ENCODE assay signal across 8 cellular contexts in the genomic region with DNA sequence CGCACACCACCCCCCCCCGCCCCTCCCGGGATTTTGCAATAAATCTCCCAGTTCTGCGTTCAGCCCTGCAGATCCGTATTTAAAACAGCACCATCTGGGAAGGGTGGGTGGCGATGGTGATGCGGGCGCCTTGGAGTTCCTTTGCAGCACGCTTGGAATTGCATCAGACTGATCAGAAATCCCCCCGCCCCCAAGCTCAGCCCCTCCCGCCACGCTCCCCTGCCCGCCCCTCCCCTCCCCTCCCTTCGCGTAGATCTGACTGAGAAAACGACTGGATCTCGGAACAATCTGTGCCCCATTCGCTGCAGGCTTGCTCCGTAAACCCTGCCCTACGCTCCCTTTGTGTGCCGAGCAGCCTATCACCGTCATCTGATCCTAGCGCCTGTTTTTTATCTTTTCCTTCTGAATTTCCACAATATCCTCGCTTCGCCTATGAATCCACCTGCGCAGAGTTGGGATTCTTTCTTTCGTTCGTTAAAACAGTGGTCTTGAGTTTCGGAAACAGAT. TPM values are rescaled to one million over a fixed set of nuclear protein-coding genes. Genes with fewer than 3 reads are reported as not detected.
DNase-seq lines count a peak whose midpoint lies in the region; ATAC-seq and TF ChIP-seq lines count a peak whose summit lies in the region.

No MANE protein-coding gene starts in this region.

- no peak overlapping the region for H3K23ac ChIP-seq in H9 (ENCODE audit: insufficient read length, low read depth, low read length)

- H3T11ph ChIP-seq in H9 (ENCODE audit: low read length): peak overlapping the region; percentile 86

- H3K9me3 ChIP-seq in H9 (ENCODE audit: control insufficient read depth, low read depth, low read length) (no peaks in the 10 kb centered on the region), ectodermal cell (ENCODE audit: control insufficient read depth, low read length) (no peaks in the 10 kb centered on the region), muscle layer of colon (ENCODE audit: low read length) (no peaks in the 10 kb centered on the region)

- H3K4me2 ChIP-seq in H9 (ENCODE audit: insufficient read depth, insufficient read length, low read length): peak overlapping the region; percentile 78

- no peaks in the 10 kb centered on the region for H3K79me1 ChIP-seq in H9 (ENCODE audit: insufficient read depth, low read depth, low read length, poor library complexity, severe bottlenecking)

- H2BK12ac ChIP-seq in H9 (ENCODE audit: insufficient read length, low read depth, low read length): no peak overlapping the region

- H3K4me3 ChIP-seq in ectodermal cell (ENCODE audit: insufficient read depth, low read depth, low read length) (peak overlapping the region; percentile 62), muscle layer of colon (ENCODE audit: low read depth in 1 of 2, low read length in 2 of 2) (peak overlapping the region; percentile 41 to 54)

- H3K4me3 Mint-ChIP-seq in H9: peak overlapping the region; percentile 86 to 96
- no peak overlapping the region for H3K4me3 Mint-ChIP-seq in activated CD8-positive, alpha-beta T cell treated with anti-CD3 and anti-CD28 coated beads for 36 hours

- intact Hi-C loops in activated CD8-positive, alpha-beta T cell treated with anti-CD3 and anti-CD28 coated beads for 36 hours (cut with micrococcal nuclease): no loop called here

- peak overlapping the region; percentile 93 for H3K18ac ChIP-seq in H9 (ENCODE audit: insufficient read length, low read depth, low read length)

- no peak overlapping the region for H4K91ac ChIP-seq in H9 (ENCODE audit: insufficient read length, low read depth, low read length)

- peaks cover 42% of the 10 kb centered on the region for H3K27me3 Mint-ChIP-seq in H9 (ENCODE audit: low read depth)
- H3K27me3 Mint-ChIP-seq in activated CD8-positive, alpha-beta T cell treated with anti-CD3 and anti-CD28 coated beads for 36 hours: peaks cover 59% of the 10 kb centered on the region

- peak overlapping the region; percentile 81 for H3K14ac ChIP-seq in H9 (ENCODE audit: insufficient read depth, low read length)

- H4K5ac ChIP-seq in H9 (ENCODE audit: insufficient read length, low read depth, low read length): no peak overlapping the region

- peak overlapping the region; percentile 79 for H3K9ac ChIP-seq in H9 (ENCODE audit: extremely low read depth, insufficient read length, low read length)
- no peak overlapping the region for H3K9ac ChIP-seq in muscle layer of colon (ENCODE audit: low read length)

- no peak overlapping the region for H2BK20ac ChIP-seq in H9 (ENCODE audit: low read depth, low read length, poor library complexity, severe bottlenecking)

- H3K27ac Mint-ChIP-seq in H9: peak overlapping the region; percentile 99 to 100 (median 100)
- no peak overlapping the region for H3K27ac Mint-ChIP-seq in activated CD8-positive, alpha-beta T cell treated with anti-CD3 and anti-CD28 coated beads for 36 hours

- H3K4me1 ChIP-seq in H9 (ENCODE audit: insufficient read depth, low read length) (no peaks in the 10 kb centered on the region; the same call in 1 of the 2 replicates), ectodermal cell (ENCODE audit: control insufficient read depth, insufficient read depth, low read length) (peaks cover 16% of the 10 kb centered on the region), muscle layer of colon (ENCODE audit: insufficient read depth, low read length) (no peaks in the 10 kb centered on the region)

- no peak for ATAC-seq in activated CD8-positive, alpha-beta T cell treated with anti-CD3 and anti-CD28 coated beads for 36 hours
- ATAC-seq in HG03469 (IDR thresholded peaks at IDR 0.05; ENCODE audit: unreplicated experiment): no peak

- H3K9me3 Mint-ChIP-seq in H9: peaks cover 0 to 3% of the 10 kb centered on the region in 2 experiments; a peak in 1 of 5 replicates
- peaks cover 16% of the 10 kb centered on the region for H3K9me3 Mint-ChIP-seq in activated CD8-positive, alpha-beta T cell treated with anti-CD3 and anti-CD28 coated beads for 36 hours

- no CpG with 5 or more reads among the region's 29 CpGs for WGBS in H9 (ENCODE audit: extremely low coverage, insufficient read length, low lambda C conversion rate)
- WGBS in ectodermal cell, 2 experiments: 0% methylated on average over 26 to 29 of the region's 29 CpGs

- H3K36me3 Mint-ChIP-seq in H9 (ENCODE audit: insufficient read depth in 1 of 3, low read depth in 3 of 3): no peaks in the 10 kb centered on the region; a peak in 1 of 7 replicates
- H3K36me3 Mint-ChIP-seq in activated CD8-positive, alpha-beta T cell treated with anti-CD3 and anti-CD28 coated beads for 36 hours (ENCODE audit: low read depth): peaks cover 2% of the 10 kb centered on the region

- H3K23me2 ChIP-seq in H9 (ENCODE audit: insufficient read length, low read depth, low read length, poor library complexity, severe bottlenecking): peaks cover 39% of the 10 kb centered on the region

- H3K36me3 ChIP-seq in ectodermal cell (ENCODE audit: control insufficient read depth, insufficient read depth, low read length) (no peaks in the 10 kb centered on the region), muscle layer of colon (ENCODE audit: insufficient read depth, low read length) (no peaks in the 10 kb centered on the region)

- no peak overlapping the region for H4K8ac ChIP-seq in H9 (replicated peaks; ENCODE audit: insufficient read length, low read depth, low read length)

- H2BK5ac ChIP-seq in H9 (ENCODE audit: insufficient read length, low read length): no peak overlapping the region

- no peak overlapping the region; the same call in 1 of the 2 replicates for H3K4ac ChIP-seq in H9 (ENCODE audit: low read depth, low read length)

- H3K27ac ChIP-seq in H9 (ENCODE audit: insufficient read length, low read depth, low read length): peak overlapping the region; percentile 76
- H3K27ac ChIP-seq in ectodermal cell (ENCODE audit: insufficient read depth, low read depth, low read length, poor library complexity, severe bottlenecking): peak overlapping the region; percentile 99
- H3K27ac ChIP-seq in muscle layer of colon (ENCODE audit: low read depth, low read length): no peak overlapping the region

- H3K4me1 Mint-ChIP-seq in H9: peaks cover 37 to 42% of the 10 kb centered on the region in 2 experiments
- peaks cover 12% of the 10 kb centered on the region for H3K4me1 Mint-ChIP-seq in activated CD8-positive, alpha-beta T cell treated with anti-CD3 and anti-CD28 coated beads for 36 hours (ENCODE audit: low read depth)

- CTCF ChIA-PET in activated CD8-positive, alpha-beta T cell treated with anti-CD3 and anti-CD28 coated beads for 36 hours (lab: Charles Lee): interaction anchor here (1.1 to 2.5 kb wide), 3 partner anchors 12 to 23 kb away, joined by 3 to 7 read pairs (median 5); no protein-coding TSS in a partner anchor

- H2BK15ac ChIP-seq in H9 (ENCODE audit: low read depth, low read length): no peak overlapping the region

- no peaks in the 10 kb centered on the region for H3K79me2 ChIP-seq in H9 (ENCODE audit: insufficient read depth, low read length)

- no peak overlapping the region for H2AK5ac ChIP-seq in H9 (ENCODE audit: insufficient read length, low read length)

- H2AFZ ChIP-seq in H9 (ENCODE audit: low read length): peak overlapping the region; percentile 53

- no peak overlapping the region for H3K56ac ChIP-seq in H9 (ENCODE audit: insufficient read length, low read depth, low read length)

- no peak for TF ChIP-seq CTCF in H9 (conservative IDR thresholded peaks at IDR 0.05)
- TF ChIP-seq CTCF in activated CD8-positive, alpha-beta T cell treated with anti-CD3 and anti-CD28 coated beads for 36 hours (IDR thresholded peaks at IDR 0.05): no peak

- peak overlapping the region; percentile 80 for H2BK120ac ChIP-seq in H9 (ENCODE audit: low read depth, low read length, poor library complexity, severe bottlenecking)

- DNase-seq in H9 (peak; percentile 87), NCI-H748 treated with DMSO at 0.1 percent for 48 hours (lab: John Stamatoyannopoulos, UW) (peak; percentile 34), NAMALWA (ENCODE audit: low spot score) (no peak), GM19238 (ENCODE audit: insufficient read length, low spot score) (no peak)
- no peak for DNase-seq in activated CD8-positive, alpha-beta T cell treated with anti-CD3 and anti-CD28 coated beads for 36 hours

- no peaks in the 10 kb centered on the region for H4K20me1 ChIP-seq in H9 (ENCODE audit: control insufficient read depth, insufficient read depth, insufficient read length)

- POLR2A ChIA-PET in activated CD8-positive, alpha-beta T cell treated with anti-CD3 and anti-CD28 coated beads for 36 hours (lab: Charles Lee): no interaction called here

- H3K27me3 ChIP-seq in H9 (ENCODE audit: insufficient read depth, low read length): peaks cover 17% of the 10 kb centered on the region; the same call in 1 of the 2 replicates
- peaks cover 49% of the 10 kb centered on the region for H3K27me3 ChIP-seq in ectodermal cell (ENCODE audit: control insufficient read depth, insufficient read depth, low read length, poor library complexity, severe bottlenecking)
- peaks cover 33 to 51% of the 10 kb centered on the region in 2 donors for H3K27me3 ChIP-seq in muscle layer of colon (ENCODE audit: control insufficient read depth in 1 of 2, insufficient read depth in 2 of 2, low read length in 2 of 2)

RNA-seq across cellular contexts. Expression of a gene that starts 18.1 kb away (rescaled TPM):
- 2.6 and 2.7 TPM in 2 replicates for total RNA-seq in H9 (2021)
- polyA plus RNA-seq in ectodermal cell (2013, experiment 1 of 4): 0.94 TPM
- 0.62 TPM for polyA plus RNA-seq in ectodermal cell (2013, experiment 2 of 4)
- polyA plus RNA-seq in ectodermal cell (2013, experiment 3 of 4): 0.80 TPM
- 0.65 TPM for polyA plus RNA-seq in ectodermal cell (2013, experiment 4 of 4)
- not detected for total RNA-seq in activated CD8-positive, alpha-beta T cell treated with anti-CD3 and anti-CD28 coated beads for 36 hours

Comparison
In these comparisons a context has a peak if more than half of its experiments do, and no peak if none do; other contexts are left out.
1. DNase-seq: peak in H9 (single experiment) and NCI-H748 treated with DMSO at 0.1 percent for 48 hours (single experiment); none in activated CD8-positive, alpha-beta T cell treated with anti-CD3 and anti-CD28 coated beads for 36 hours (single experiment), NAMALWA (single experiment) and GM19238 (single experiment).